Comparison of ENCODE assay signal across 29 cellular contexts in genomic region chr19:43586346-43586745, GRCh38. TPM values are rescaled to one million over a fixed set of nuclear protein-coding genes. Genes with fewer than 3 reads are reported as not detected.
"Had no signal": no experiment of that assay in that cellular context is flagged by ENCODE, and none has a peak within 500 bp of the region (broad histone marks: within the 10 kb centered on the region; RNA-seq: fewer than 3 reads in every experiment).

No MANE protein-coding gene starts in this region.

- H3K9me3 ChIP-seq: ascending aorta, body of pancreas, Peyer's patch, SJSA1 had no signal

- H3K27ac ChIP-seq: ascending aorta, body of pancreas, Peyer's patch, RWPE1, SJSA1 had no signal

- H3K27me3 Mint-ChIP-seq: activated B cell treated with CpG ODN at 0.5 μM for 24 hours; activated CD4-positive, alpha-beta memory T cell treated with anti-CD3 and anti-CD28 coated beads, Interleukin-2, amount 10 ng/mL, durations not matched to agents 7 days and 5 days; activated naive CD8-positive, alpha-beta T cell treated with anti-CD3 and anti-CD28 coated beads, Interleukin-2, amount 50 U/mL, for 24 hours; central memory CD8-positive, alpha-beta T cell; T-helper 17 cell had no signal

- H3K9me3 Mint-ChIP-seq: activated B cell treated with CpG ODN at 0.5 μM for 24 hours; activated CD4-positive, alpha-beta memory T cell treated with anti-CD3 and anti-CD28 coated beads, Interleukin-2, amount 10 ng/mL, durations not matched to agents 7 days and 5 days; activated naive CD8-positive, alpha-beta T cell treated with anti-CD3 and anti-CD28 coated beads, Interleukin-2, amount 50 U/mL, for 24 hours; activated T-cell treated with anti-CD3 and anti-CD28 coated beads, Interleukin-2, amount 50 U/mL, for 72 hours; activated T-helper 2 cell treated with anti-CD3 and anti-CD28 coated beads, Interferon-gamma antibody, Interleukin-2, Interleukin-4, amounts not matched to agents 10 μg/mL and 5 μg/mL and 100 μg/mL, durations not matched to agents 14 hours and 24 hours and 36 hours; central memory CD8-positive, alpha-beta T cell had no signal

- H3K4me3 Mint-ChIP-seq: activated B cell treated with CpG ODN at 0.5 μM for 24 hours; activated CD4-positive, alpha-beta memory T cell treated with anti-CD3 and anti-CD28 coated beads, Interleukin-2, amount 10 ng/mL, durations not matched to agents 7 days and 5 days; activated naive CD8-positive, alpha-beta T cell treated with anti-CD3 and anti-CD28 coated beads, Interleukin-2, amount 50 U/mL, for 24 hours; activated T-cell treated with anti-CD3 and anti-CD28 coated beads, Interleukin-2, amount 50 U/mL, for 72 hours; central memory CD8-positive, alpha-beta T cell; T-helper 17 cell had no signal

- H3K4me3 ChIP-seq: ascending aorta, body of pancreas, K562, Peyer's patch, SJSA1 had no signal

- H3K27ac Mint-ChIP-seq: activated B cell treated with CpG ODN at 0.5 μM for 24 hours; activated CD4-positive, alpha-beta memory T cell treated with anti-CD3 and anti-CD28 coated beads, Interleukin-2, amount 10 ng/mL, durations not matched to agents 7 days and 5 days; activated naive CD8-positive, alpha-beta T cell treated with anti-CD3 and anti-CD28 coated beads, Interleukin-2, amount 50 U/mL, for 24 hours; activated T-cell treated with anti-CD3 and anti-CD28 coated beads, Interleukin-2, amount 50 U/mL, for 72 hours; activated T-helper 2 cell treated with anti-CD3 and anti-CD28 coated beads, Interferon-gamma antibody, Interleukin-2, Interleukin-4, amounts not matched to agents 10 μg/mL and 5 μg/mL and 100 μg/mL, durations not matched to agents 14 hours and 24 hours and 36 hours had no signal

- DNase-seq: activated B cell treated with CpG ODN at 0.5 μM for 24 hours; activated CD4-positive, alpha-beta memory T cell treated with anti-CD3 and anti-CD28 coated beads, Interleukin-2, amount 10 ng/mL, durations not matched to agents 7 days and 5 days; activated CD4-positive, alpha-beta T cell treated with anti-CD3 and anti-CD28 coated beads, Interleukin-2, amount 50 U/mL, for 1 hour; activated CD8-positive, alpha-beta memory T cell treated with anti-CD3 and anti-CD28 coated beads, Interleukin-2, amount 50 U/mL, for 4 hours; activated gamma-delta T cell treated with Interleukin-2 at 50 U/mL for 16 hours; activated naive CD4-positive, alpha-beta T cell treated with anti-CD3 and anti-CD28 coated beads, Interleukin-2, amount 50 U/mL, for 16 hours; activated naive CD8-positive, alpha-beta T cell treated with anti-CD3 and anti-CD28 coated beads, Interleukin-2, amount 50 U/mL, for 24 hours; activated T-cell treated with anti-CD3 and anti-CD28 coated beads, Interleukin-2, amount 50 U/mL, for 72 hours; amniotic stem cell; body of pancreas; Karpas-422; NCI-H1048; NCI-H146; NCI-H187 treated with DMSO at 0.1 percent for 48 hours; NCI-H2171; NCI-H2227 treated with DMSO at 0.1 percent for 48 hours; NCI-H510A; NCI-H526 treated with DMSO at 0.1 percent for 48 hours; NCI-H82; Peyer's patch; Right ventricle myocardium superior; T-helper 17 cell; T-helper 9 cell had no signal

- FAIRE-seq: K562 had no signal

- ATAC-seq: activated naive CD8-positive, alpha-beta T cell treated with anti-CD3 and anti-CD28 coated beads, Interleukin-2, amount 50 U/mL, for 24 hours; activated T-cell treated with anti-CD3 and anti-CD28 coated beads, Interleukin-2, amount 50 U/mL, for 72 hours; body of pancreas; K562; T-helper 17 cell had no signal

- H3K27me3 ChIP-seq: ascending aorta, body of pancreas, Peyer's patch, SJSA1 had no signal

- H3K4me1 ChIP-seq: Peyer's patch, SJSA1 had no signal

RNA-seq across cellular contexts. Expression of gene SRRM5, which starts 25.5 kb away (rescaled TPM):
- total RNA-seq: SJSA1 had no signal
